ENCODE assay signal across 2 cellular contexts in the genomic region with DNA sequence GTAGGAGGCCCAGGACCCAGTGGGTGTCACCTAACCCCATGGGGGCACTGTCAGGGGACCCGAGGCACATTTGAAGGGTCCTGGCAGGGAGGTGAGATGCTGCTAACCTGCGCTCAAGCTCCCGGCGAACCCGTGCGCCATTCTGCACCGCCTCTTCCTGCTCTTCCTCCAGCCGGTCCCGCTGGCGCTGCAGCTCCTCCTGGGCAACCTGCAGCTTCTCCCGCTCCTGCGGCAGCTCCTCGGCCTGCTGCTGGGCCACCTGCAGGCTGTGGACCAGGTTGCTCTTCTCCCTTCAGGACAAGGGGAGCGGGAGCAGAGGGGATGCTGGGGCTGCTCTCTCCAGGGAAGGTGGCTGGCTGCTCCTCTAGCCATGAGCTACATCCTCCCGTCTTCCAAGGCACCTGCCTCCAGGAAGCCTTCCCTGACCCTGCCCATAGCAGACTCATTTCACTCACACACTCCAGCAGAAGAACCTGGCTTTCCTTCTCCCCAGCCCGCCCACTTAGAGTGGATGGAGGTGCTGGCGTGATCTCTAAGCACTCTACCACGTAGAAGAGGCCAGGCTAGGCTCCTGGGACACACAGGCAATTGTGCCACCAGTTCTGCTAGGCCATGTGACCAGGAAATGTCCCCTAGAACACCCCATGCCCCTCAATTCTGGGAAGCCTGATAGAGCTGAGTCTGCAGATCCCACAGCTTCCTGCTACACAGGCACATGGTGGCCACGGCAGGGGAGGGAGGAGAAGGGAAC.
TF ChIP-seq lines count a peak whose summit lies in the region.

No MANE protein-coding gene starts in this region.

TF ChIP-seq in IMR-90, 13 proteins besides CTCF, POLR2A, EP300 and RAD21:
- TF ChIP-seq CHD1 (IDR thresholded peaks at IDR 0.05; ENCODE audit: low read depth, low read length): no peak
- TF ChIP-seq SMC3 (IDR thresholded peaks at IDR 0.05; ENCODE audit: low read depth, low read length): no peak
- no peak for TF ChIP-seq RFX5 (IDR thresholded peaks at IDR 0.05; ENCODE audit: low read depth, low read length)
- TF ChIP-seq, protein P1, sequence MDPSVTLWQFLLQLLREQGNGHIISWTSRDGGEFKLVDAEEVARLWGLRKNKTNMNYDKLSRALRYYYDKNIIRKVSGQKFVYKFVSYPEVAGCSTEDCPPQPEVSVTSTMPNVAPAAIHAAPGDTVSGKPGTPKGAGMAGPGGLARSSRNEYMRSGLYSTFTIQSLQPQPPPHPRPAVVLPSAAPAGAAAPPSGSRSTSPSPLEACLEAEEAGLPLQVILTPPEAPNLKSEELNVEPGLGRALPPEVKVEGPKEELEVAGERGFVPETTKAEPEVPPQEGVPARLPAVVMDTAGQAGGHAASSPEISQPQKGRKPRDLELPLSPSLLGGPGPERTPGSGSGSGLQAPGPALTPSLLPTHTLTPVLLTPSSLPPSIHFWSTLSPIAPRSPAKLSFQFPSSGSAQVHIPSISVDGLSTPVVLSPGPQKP (IDR thresholded peaks at IDR 0.05; ENCODE audit: borderline replicate concordance, low read depth, low read length): no peak
- TF ChIP-seq NFE2L2 (IDR thresholded peaks at IDR 0.05; ENCODE audit: low read depth, low read length): no peak
- TF ChIP-seq FOS (IDR thresholded peaks at IDR 0.05; ENCODE audit: low read depth, low read length): no peak
- TF ChIP-seq, protein P2, sequence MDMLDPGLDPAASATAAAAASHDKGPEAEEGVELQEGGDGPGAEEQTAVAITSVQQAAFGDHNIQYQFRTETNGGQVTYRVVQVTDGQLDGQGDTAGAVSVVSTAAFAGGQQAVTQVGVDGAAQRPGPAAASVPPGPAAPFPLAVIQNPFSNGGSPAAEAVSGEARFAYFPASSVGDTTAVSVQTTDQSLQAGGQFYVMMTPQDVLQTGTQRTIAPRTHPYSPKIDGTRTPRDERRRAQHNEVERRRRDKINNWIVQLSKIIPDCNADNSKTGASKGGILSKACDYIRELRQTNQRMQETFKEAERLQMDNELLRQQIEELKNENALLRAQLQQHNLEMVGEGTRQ (IDR thresholded peaks at IDR 0.05; ENCODE audit: low read depth, low read length): no peak
- TF ChIP-seq MXI1 (IDR thresholded peaks at IDR 0.05; ENCODE audit: borderline replicate concordance, low read depth, low read length): no peak
- no peak for TF ChIP-seq RCOR1 (IDR thresholded peaks at IDR 0.05; ENCODE audit: insufficient replicate concordance, low read length)
- no peak for TF ChIP-seq BHLHE40 (IDR thresholded peaks at IDR 0.05; ENCODE audit: low read depth, low read length)
- no peak for TF ChIP-seq MAZ (IDR thresholded peaks at IDR 0.05; ENCODE audit: borderline replicate concordance, low read depth, low read length)
- no peak for TF ChIP-seq CEBPB (IDR thresholded peaks at IDR 0.05; ENCODE audit: low read depth, low read length)
- TF ChIP-seq MAFK (IDR thresholded peaks at IDR 0.05; ENCODE audit: low read depth, low read length): no peak

TF ChIP-seq in endothelial cell of umbilical vein, 7 proteins besides CTCF, POLR2A, EP300 and RAD21:
- TF ChIP-seq EZH2 (IDR thresholded peaks at IDR 0.05; ENCODE audit: borderline replicate concordance, low read depth, low read length, severe bottlenecking) (no peak), MYC (IDR thresholded peaks at IDR 0.05; ENCODE audit: low read depth, low read length) (no peak), GATA2 (IDR thresholded peaks at IDR 0.05; ENCODE audit: insufficient read depth, insufficient read length, low read depth, low read length) (no peak), FOS (IDR thresholded peaks at IDR 0.05; ENCODE audit: borderline replicate concordance, insufficient read depth, low read length) (no peak), JUN (IDR thresholded peaks at IDR 0.05; ENCODE audit: borderline replicate concordance, insufficient read depth, insufficient read length, low read depth) (no peak), POLR2AphosphoS5 (IDR thresholded peaks at IDR 0.05; ENCODE audit: insufficient read depth, low read depth, low read length) (no peak)
- TF ChIP-seq, protein P3, sequence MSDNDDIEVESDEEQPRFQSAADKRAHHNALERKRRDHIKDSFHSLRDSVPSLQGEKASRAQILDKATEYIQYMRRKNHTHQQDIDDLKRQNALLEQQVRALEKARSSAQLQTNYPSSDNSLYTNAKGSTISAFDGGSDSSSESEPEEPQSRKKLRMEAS (IDR thresholded peaks at IDR 0.05; ENCODE audit: insufficient read depth, insufficient read length): no peak
